In genomic region chr3:150759947-150760346, GRCh38 we compare ENCODE assay signal across 9 cellular contexts. TPM values are rescaled to one million over a fixed set of nuclear protein-coding genes. Genes with fewer than 3 reads are reported as not detected.
DNase-seq lines count a peak whose midpoint lies in the region; ATAC-seq and TF ChIP-seq lines count a peak whose summit lies in the region.
"Had no signal": no experiment of that assay in that cellular context is flagged by ENCODE, and none has a peak within 500 bp of the region (broad histone marks: within the 10 kb centered on the region; RNA-seq: fewer than 3 reads in every experiment).

No MANE protein-coding gene starts in this region.

- peaks cover 67% of the 10 kb centered on the region for H3K4me1 ChIP-seq in CD4-positive, alpha-beta memory T cell (ENCODE audit: insufficient read depth, low read length)
- peaks cover 44% of the 10 kb centered on the region for H3K4me1 ChIP-seq in OCI-LY7 (ENCODE audit: insufficient read depth, low read length, poor library complexity, severe bottlenecking)
- H3K4me1 ChIP-seq in endodermal cell (ENCODE audit: control insufficient read depth, insufficient read depth, low read length): peaks cover 1% of the 10 kb centered on the region
- H3K4me1 ChIP-seq in ovary (ENCODE audit: insufficient read depth): peaks cover 23% of the 10 kb centered on the region
- peaks cover 17 to 18% of the 10 kb centered on the region in 2 donors for H3K4me1 ChIP-seq in thyroid gland

- peak overlapping the region; percentile 80 to 90 for H3K4me3 ChIP-seq in CD4-positive, alpha-beta memory T cell (ENCODE audit: low read length in 2 of 2)
- H3K4me3 ChIP-seq in OCI-LY7 (ENCODE audit: low read depth, low read length, poor library complexity, severe bottlenecking) (peak overlapping the region; percentile 78), endodermal cell (ENCODE audit: low read length) (peak overlapping the region; percentile 88), ovary (peak overlapping the region; percentile 93), thyroid gland (replicated peaks in 1 of 3) (no peak overlapping the region)

- WGBS in endodermal cell (ENCODE audit: insufficient coverage in 1 of 2, insufficient read length in 1 of 2), 2 experiments: 86 to 88% methylated on average over 2 of the region's 2 CpGs
- WGBS in ovary, 3 donors: 46 to 66% (median 56%) methylated on average over 2 of the region's 2 CpGs
- 76 to 94% methylated on average over 2 of the region's 2 CpGs for WGBS in thyroid gland, 2 donors

- peaks cover 24% of the 10 kb centered on the region; the same call in 1 of the 2 replicates for H3K79me2 ChIP-seq in OCI-LY7 (ENCODE audit: insufficient read depth, low read depth, low read length)

- no peak for ATAC-seq in GM18868 (IDR thresholded peaks at IDR 0.05; ENCODE audit: unreplicated experiment)
- ATAC-seq in GM18909 (IDR thresholded peaks at IDR 0.05; ENCODE audit: poor library complexity, unreplicated experiment): no peak

- no peak overlapping the region for H2AFZ ChIP-seq in OCI-LY7 (ENCODE audit: low read length)

- H3K36me3 ChIP-seq in CD4-positive, alpha-beta memory T cell (ENCODE audit: insufficient read depth, low read length): no peaks in the 10 kb centered on the region
- H3K36me3 ChIP-seq in OCI-LY7 (ENCODE audit: insufficient read depth, low read length) (peaks cover 5% of the 10 kb centered on the region; the same call in 1 of the 2 replicates), endodermal cell (ENCODE audit: control insufficient read depth, insufficient read depth, low read length) (peaks cover 6% of the 10 kb centered on the region), ovary (no peaks in the 10 kb centered on the region), thyroid gland (no peaks in the 10 kb centered on the region)

- peak overlapping the region; percentile 98 for H3K27ac ChIP-seq in CD4-positive, alpha-beta memory T cell (ENCODE audit: low read depth, low read length)
- H3K27ac ChIP-seq in OCI-LY7 (ENCODE audit: low read depth, low read length, poor library complexity, severe bottlenecking) (no peak overlapping the region), endodermal cell (ENCODE audit: low read depth, low read length) (no peak overlapping the region), ovary (no peak overlapping the region), thyroid gland (no peak overlapping the region)

- CTCF ChIA-PET in CD4-positive, alpha-beta memory T cell (lab: Charles Lee; ENCODE audit: partially characterized antibody): interaction anchor here (0.8 to 7.5 kb wide), 4 partner anchors 10 to 38 kb away, joined by 3 to 85 read pairs (median 16); no protein-coding TSS in a partner anchor
- CTCF ChIA-PET in OCI-LY7 (lab: Charles Lee; ENCODE audit: unreplicated experiment): interaction anchor here (1.1 kb wide), 1 partner anchor 36 kb away, joined by 3 read pairs; no protein-coding TSS in a partner anchor

- H3K27me3 ChIP-seq in CD4-positive, alpha-beta memory T cell (ENCODE audit: insufficient read depth, low read length): no peaks in the 10 kb centered on the region
- peaks cover 4% of the 10 kb centered on the region for H3K27me3 ChIP-seq in endodermal cell (ENCODE audit: control insufficient read depth, insufficient read depth, low read length, poor library complexity, severe bottlenecking)
- H3K27me3 ChIP-seq in ovary: no peaks in the 10 kb centered on the region
- H3K27me3 ChIP-seq in thyroid gland: no peaks in the 10 kb centered on the region

- no peaks in the 10 kb centered on the region for H3K9me3 ChIP-seq in CD4-positive, alpha-beta memory T cell (ENCODE audit: control insufficient read depth in 1 of 2, low read length in 2 of 2)
- no peaks in the 10 kb centered on the region for H3K9me3 ChIP-seq in OCI-LY7 (ENCODE audit: low read length)
- H3K9me3 ChIP-seq in endodermal cell (ENCODE audit: control insufficient read depth, low read length): no peaks in the 10 kb centered on the region
- no peaks in the 10 kb centered on the region for H3K9me3 ChIP-seq in ovary
- no peaks in the 10 kb centered on the region for H3K9me3 ChIP-seq in thyroid gland

- H3K4me2 ChIP-seq in OCI-LY7 (ENCODE audit: low read length): peak overlapping the region; percentile 96

- peak in 1 of 5 donors; percentile 8 for DNase-seq in CD4-positive, alpha-beta memory T cell
- DNase-seq in OCI-LY7 (ENCODE audit: low spot score) (no peak), endodermal cell (no peak), ovary (no peak), 8988T (no peak), thyroid gland (no peak)
- DNase-seq: NCI-H82 had no signal

- POLR2A ChIA-PET in CD4-positive, alpha-beta memory T cell (lab: Charles Lee; ENCODE audit: partially characterized antibody): interaction anchor here (1.0 to 7.1 kb wide), 8 partner anchors 12 to 351 kb away, joined by 3 to 150 read pairs (median 41); partner anchors contain the start of genes EIF2A, ERICH6, SELENOT and SERP1
- POLR2A ChIA-PET in OCI-LY7 (lab: Charles Lee): interaction anchor here (0.7 to 1.5 kb wide), 8 partner anchors 10 to 217 kb away, joined by 3 to 7 read pairs (median 3); no protein-coding TSS in a partner anchor

- H4K20me1 ChIP-seq in OCI-LY7 (ENCODE audit: insufficient read depth, low read length): peaks cover 25% of the 10 kb centered on the region

- H3K4me1 Mint-ChIP-seq in CD4-positive, alpha-beta memory T cell: peaks cover 43 to 83% (median 58%) of the 10 kb centered on the region in 4 donors
- H3K4me1 Mint-ChIP-seq in endodermal cell: peaks cover 40% of the 10 kb centered on the region

- TF ChIP-seq CTCF in OCI-LY7 (conservative IDR thresholded peaks at IDR 0.05; ENCODE audit: low read length) (no peak), endodermal cell (conservative IDR thresholded peaks at IDR 0.05) (no peak), ovary (IDR thresholded peaks at IDR 0.05) (no peak), thyroid gland (IDR thresholded peaks at IDR 0.05) (no peak)

- H3K9ac ChIP-seq in endodermal cell (ENCODE audit: extremely low read depth, low read length, poor library complexity, severe bottlenecking): no peak overlapping the region

- H3K27me3 Mint-ChIP-seq in CD4-positive, alpha-beta memory T cell: no peaks in the 10 kb centered on the region
- H3K27me3 Mint-ChIP-seq in endodermal cell (ENCODE audit: insufficient read depth): peaks cover 10% of the 10 kb centered on the region

- BruUV-seq in OCI-LY7 (replicated peaks; lab: Mats Ljungman, UMichigan): no TSS peak

- peaks cover 12 to 52% of the 10 kb centered on the region in 2 donors for H3K36me3 Mint-ChIP-seq in CD4-positive, alpha-beta memory T cell
- H3K36me3 Mint-ChIP-seq in endodermal cell (ENCODE audit: low read depth): peaks cover 1% of the 10 kb centered on the region

- intact Hi-C loops in CD4-positive, alpha-beta memory T cell (cut with micrococcal nuclease): loop anchor here (5.0 kb wide), 3 partner anchors 442 to 1442 kb away; partner anchors contain the start of genes GPR171 and RNF13
- intact Hi-C loops in OCI-LY7 (cut with micrococcal nuclease; ENCODE audit: unreplicated experiment) (loop anchor here (5.0 kb wide), 1 partner anchor 38 kb away; no protein-coding TSS in a partner anchor), ovary (cut with DNase I) (no loop called here), thyroid gland (cut with DNase I) (loop anchor here (10.0 kb wide), 1 partner anchor 215 kb away; the partner anchor contains the start of genes EIF2A and SERP1)

- peaks cover 0 to 3% (median 0%) of the 10 kb centered on the region in 8 donors for H3K9me3 Mint-ChIP-seq in CD4-positive, alpha-beta memory T cell
- H3K9me3 Mint-ChIP-seq in endodermal cell: no peaks in the 10 kb centered on the region

- H3K9me2 ChIP-seq in OCI-LY7 (ENCODE audit: insufficient read depth, low read length): no peaks in the 10 kb centered on the region

- peak overlapping the region; percentile 86 to 98 (median 98) for H3K27ac Mint-ChIP-seq in CD4-positive, alpha-beta memory T cell
- no peak overlapping the region for H3K27ac Mint-ChIP-seq in endodermal cell

- peak overlapping the region; percentile 88 to 97 (median 96) for H3K4me3 Mint-ChIP-seq in CD4-positive, alpha-beta memory T cell
- no peak overlapping the region for H3K4me3 Mint-ChIP-seq in endodermal cell

- TF ChIP-seq POLR2A in ovary (IDR thresholded peaks at IDR 0.05) (no peak), thyroid gland (IDR thresholded peaks at IDR 0.05) (no peak)

- TF ChIP-seq EP300 in ovary (IDR thresholded peaks at IDR 0.05): no peak

RNA-seq across cellular contexts. Expression of gene SIAH2, which starts 3.0 kb away (rescaled TPM):
- total RNA-seq in CD4-positive, alpha-beta memory T cell: 10 to 100 TPM; 28.3 to 29.5 TPM
- polyA plus RNA-seq in CD4-positive, alpha-beta memory T cell: 10 to 100 TPM; 35.9 to 48.3 TPM
- 22.2 and 22.7 TPM in 2 replicates for total RNA-seq in OCI-LY7 (2014; rRNA removed; shearing (Covaris generic))
- total RNA-seq in OCI-LY7 (2022) (23.5 and 29.1 TPM in 2 replicates), endodermal cell (10 to 100 TPM; 15.6 to 19.2 TPM), ovary (10 to 100 TPM; 26.6 to 98.7 (median 37.1) TPM), thyroid gland (10 to 100 TPM; 17.8 to 29.0 (median 20.4) TPM)
- 14.4 TPM for polyA plus RNA-seq in endodermal cell (2013, experiment 1 of 2)
- polyA plus RNA-seq in endodermal cell (2013, experiment 2 of 2): 12.8 TPM
- 10 to 100 TPM; 18.0 to 40.7 TPM for polyA plus RNA-seq in ovary

RNA-seq across cellular contexts. Expression of gene ERICH6, which starts 56.2 kb away (rescaled TPM):
- not detected for total RNA-seq in CD4-positive, alpha-beta memory T cell
- under 1 TPM in 1 of 2 donors, not detected in 1; 0.75 TPM for polyA plus RNA-seq in CD4-positive, alpha-beta memory T cell
- 0.41 TPM in 1 of 2 replicates, not detected in the other for total RNA-seq in OCI-LY7 (2014; rRNA removed; shearing (Covaris generic))
- total RNA-seq in OCI-LY7 (2022) (0.38 TPM in 1 of 2 replicates, not detected in the other), endodermal cell (under 1 TPM in 1 of 2 donors, not detected in 1; 0.42 TPM), ovary (1 to 10 TPM in 1 of 7 donors, under 1 TPM in 2, not detected in 4; 0.36 to 1.3 (median 0.51) TPM), thyroid gland (under 1 TPM in 2 of 4 donors, not detected in 2; 0.11 to 0.27 TPM)
- not detected for polyA plus RNA-seq in endodermal cell (2013, experiment 1 of 2)
- not detected for polyA plus RNA-seq in endodermal cell (2013, experiment 2 of 2)
- polyA plus RNA-seq in ovary: under 1 TPM in 1 of 2 donors, not detected in 1; 0.04 TPM

Comparison
In these comparisons a context has a peak if more than half of its experiments do, and no peak if none do; other contexts are left out.
1. H3K4me3 ChIP-seq: peak in CD4-positive, alpha-beta memory T cell (2 of 2), OCI-LY7 (single experiment), endodermal cell (single experiment) and ovary (single experiment); none in thyroid gland (0 of 3).
2. intact Hi-C loops: an anchor here in CD4-positive, alpha-beta memory T cell (5.0 kb wide), OCI-LY7 (5.0 kb wide) and thyroid gland (10.0 kb wide); none called in ovary.